In genomic region chr17:4074831-4075495, GRCh38 we compare ENCODE assay signal across 8 cellular contexts.
DNase-seq lines count a peak whose midpoint lies in the region; ATAC-seq, FAIRE-seq and TF ChIP-seq lines count a peak whose summit lies in the region.

No MANE protein-coding gene starts in this region.

- DNase-seq in EL (peak; percentile 38), RCC 7860 (ENCODE audit: low spot score) (peak; percentile 60), epithelial cell of proximal tubule (ENCODE audit: low read depth) (no peak), naive B cell (peak; percentile 46)
- no peak for DNase-seq in effector CD8-positive, alpha-beta T cell (lab: John Stamatoyannopoulos, UW)

- ATAC-seq in GM19452 (IDR thresholded peaks at IDR 0.05; ENCODE audit: unreplicated experiment), result peak; percentile 23
- ATAC-seq in HG03571 (IDR thresholded peaks at IDR 0.05; ENCODE audit: unreplicated experiment), result peak; percentile 32
- ATAC-seq in naive B cell (ENCODE audit: low read depth in 2 of 2), result peak; percentile 73 to 77
- ATAC-seq in HG03025 (IDR thresholded peaks at IDR 0.05; ENCODE audit: low FRiP score, unreplicated experiment), result no peak

- H3K4me1 Mint-ChIP-seq in naive B cell, result peaks cover 12 to 16% (median 13%) of the 10 kb centered on the region in 3 donors

- peak overlapping the region in 5 of 6 donors; percentile 51 to 89 (median 77) for H3K27ac Mint-ChIP-seq in naive B cell

- H3K4me3 Mint-ChIP-seq in naive B cell, result peak overlapping the region in 2 of 8 donors; percentile 45 to 52

- H3K36me3 Mint-ChIP-seq in naive B cell, result peaks cover 34 to 39% of the 10 kb centered on the region in 2 donors

- TF ChIP-seq CTCF in epithelial cell of proximal tubule (conservative IDR thresholded peaks at IDR 0.05; ENCODE audit: low read depth, low read length), result peak; percentile 79

- no peak overlapping the region for H3K4me3 ChIP-seq in epithelial cell of proximal tubule (ENCODE audit: low read depth, low read length)

- H3K9me3 Mint-ChIP-seq in naive B cell, result no peaks in the 10 kb centered on the region

- FAIRE-seq in RCC 7860 (lab: Jason Lieb, UNC), result no peak

- no peaks in the 10 kb centered on the region for H3K27me3 Mint-ChIP-seq in naive B cell

Comparison
In these comparisons a context has a peak if more than half of its experiments do, and no peak if none do; other contexts are left out.
1. DNase-seq: peak in EL (single experiment), RCC 7860 (single experiment) and naive B cell (single experiment); none in epithelial cell of proximal tubule (single experiment) and effector CD8-positive, alpha-beta T cell (single experiment).